ENCODE assay signal across 17 cellular contexts in genomic region chr5:149080294-149080693, GRCh38. TPM values are rescaled to one million over a fixed set of nuclear protein-coding genes. Genes with fewer than 3 reads are reported as not detected.
A peak's percentile ranks its signal among the peaks of the same experiment; 100 is the strongest.
DNase-seq lines count a peak whose midpoint lies in the region; ATAC-seq and TF ChIP-seq lines count a peak whose summit lies in the region.
"Had no signal": no experiment of that assay in that cellular context is flagged by ENCODE, and none has a peak within 500 bp of the region (broad histone marks: within the 10 kb centered on the region; RNA-seq: fewer than 3 reads in every experiment).

No MANE protein-coding gene starts in this region.

- no peak overlapping the region for H3K4me3 Mint-ChIP-seq in activated naive CD8-positive, alpha-beta T cell treated with anti-CD3 and anti-CD28 coated beads, Interleukin-2, amount 50 U/mL, for 24 hours
- H3K4me3 Mint-ChIP-seq in activated naive CD8-positive, alpha-beta T cell treated with anti-CD3 and anti-CD28 coated beads for 36 hours = no peak overlapping the region
- no peak overlapping the region for H3K4me3 Mint-ChIP-seq in HFFc6
- H3K4me3 Mint-ChIP-seq in central memory CD8-positive, alpha-beta T cell = no peak overlapping the region
- H3K4me3 Mint-ChIP-seq: CD8-positive, alpha-beta T cell had no signal

- peaks cover 4% of the 10 kb centered on the region for H3K9me3 Mint-ChIP-seq in activated naive CD8-positive, alpha-beta T cell treated with anti-CD3 and anti-CD28 coated beads, Interleukin-2, amount 50 U/mL, for 24 hours
- H3K9me3 Mint-ChIP-seq in activated naive CD8-positive, alpha-beta T cell treated with anti-CD3 and anti-CD28 coated beads for 36 hours = peaks cover 6% of the 10 kb centered on the region
- H3K9me3 Mint-ChIP-seq in HFFc6 = peaks cover 24% of the 10 kb centered on the region
- H3K9me3 Mint-ChIP-seq in central memory CD8-positive, alpha-beta T cell = peaks cover 7% of the 10 kb centered on the region

- DNase-seq in activated naive CD8-positive, alpha-beta T cell treated with anti-CD3 and anti-CD28 coated beads, Interleukin-2, amount 50 U/mL, for 24 hours = no peak
- DNase-seq in activated naive CD8-positive, alpha-beta T cell treated with anti-CD3 and anti-CD28 coated beads for 36 hours = no peak
- no peak for DNase-seq in HFFc6
- DNase-seq in central memory CD8-positive, alpha-beta T cell (ENCODE audit: low spot score in 2 of 2) = no peak
- DNase-seq in anterior cingulate cortex (lab: John Stamatoyannopoulos, UW) = no peak
- DNase-seq: 8988T; C1 segment of cervical spinal cord; Caco-2; CD8-positive, alpha-beta T cell; DMS153; DND-41; GOT3; H7; HCEC 1CT had no signal

- no peak for TF ChIP-seq CTCF in HFFc6 (IDR thresholded peaks at IDR 0.05)

- H3K36me3 Mint-ChIP-seq in activated naive CD8-positive, alpha-beta T cell treated with anti-CD3 and anti-CD28 coated beads, Interleukin-2, amount 50 U/mL, for 24 hours (ENCODE audit: low read depth) = no peaks in the 10 kb centered on the region
- H3K36me3 Mint-ChIP-seq in activated naive CD8-positive, alpha-beta T cell treated with anti-CD3 and anti-CD28 coated beads for 36 hours = no peaks in the 10 kb centered on the region
- peaks cover 24% of the 10 kb centered on the region for H3K36me3 Mint-ChIP-seq in HFFc6 (ENCODE audit: low read depth)
- no peaks in the 10 kb centered on the region for H3K36me3 Mint-ChIP-seq in central memory CD8-positive, alpha-beta T cell (ENCODE audit: insufficient read depth)
- H3K36me3 Mint-ChIP-seq: CD8-positive, alpha-beta T cell had no signal

- H3K27me3 Mint-ChIP-seq in activated naive CD8-positive, alpha-beta T cell treated with anti-CD3 and anti-CD28 coated beads, Interleukin-2, amount 50 U/mL, for 24 hours = peaks cover 3% of the 10 kb centered on the region
- peaks cover 11% of the 10 kb centered on the region for H3K27me3 Mint-ChIP-seq in activated naive CD8-positive, alpha-beta T cell treated with anti-CD3 and anti-CD28 coated beads for 36 hours
- no peaks in the 10 kb centered on the region for H3K27me3 Mint-ChIP-seq in HFFc6 (ENCODE audit: insufficient read depth)
- peaks cover 14% of the 10 kb centered on the region for H3K27me3 Mint-ChIP-seq in central memory CD8-positive, alpha-beta T cell

- H3K4me1 Mint-ChIP-seq in activated naive CD8-positive, alpha-beta T cell treated with anti-CD3 and anti-CD28 coated beads, Interleukin-2, amount 50 U/mL, for 24 hours = peaks cover 5% of the 10 kb centered on the region
- H3K4me1 Mint-ChIP-seq in activated naive CD8-positive, alpha-beta T cell treated with anti-CD3 and anti-CD28 coated beads for 36 hours = no peaks in the 10 kb centered on the region
- H3K4me1 Mint-ChIP-seq in HFFc6 (ENCODE audit: low read depth) = no peaks in the 10 kb centered on the region; the same call in 1 of the 2 replicates
- H3K4me1 Mint-ChIP-seq in central memory CD8-positive, alpha-beta T cell = peaks cover 21% of the 10 kb centered on the region

- peak overlapping the region; percentile 44 for H3K27ac Mint-ChIP-seq in activated naive CD8-positive, alpha-beta T cell treated with anti-CD3 and anti-CD28 coated beads, Interleukin-2, amount 50 U/mL, for 24 hours
- H3K27ac Mint-ChIP-seq in activated naive CD8-positive, alpha-beta T cell treated with anti-CD3 and anti-CD28 coated beads for 36 hours = no peak overlapping the region
- peak overlapping the region; percentile 1; the same call in 1 of the 2 replicates for H3K27ac Mint-ChIP-seq in HFFc6
- peak overlapping the region; percentile 3 for H3K27ac Mint-ChIP-seq in central memory CD8-positive, alpha-beta T cell (ENCODE audit: low read depth)
- H3K27ac Mint-ChIP-seq: CD8-positive, alpha-beta T cell had no signal

- no peak for ATAC-seq in activated naive CD8-positive, alpha-beta T cell treated with anti-CD3 and anti-CD28 coated beads, Interleukin-2, amount 50 U/mL, for 24 hours
- ATAC-seq in central memory CD8-positive, alpha-beta T cell (replicated peaks; ENCODE audit: extremely low read depth, poor library complexity, severe bottlenecking) = no peak
- ATAC-seq in GM19035 (IDR thresholded peaks at IDR 0.05; ENCODE audit: unreplicated experiment) (no peak), GM21529 (IDR thresholded peaks at IDR 0.05; ENCODE audit: unreplicated experiment) (no peak)
- ATAC-seq: CD8-positive, alpha-beta T cell; GM12878 had no signal

RNA-seq across cellular contexts. Expression of gene SH3TC2, which starts 17.4 kb away (rescaled TPM):
- not detected for total RNA-seq in activated naive CD8-positive, alpha-beta T cell treated with anti-CD3 and anti-CD28 coated beads for 36 hours
- total RNA-seq in HFFc6 (2021; fragmentation: NEBNext Ultra II Directional; extraction: Animal tissue kit (Norgen Biotek cat#: 25700)) = 10 to 100 TPM in 4 of 6 experiments, 1 to 10 TPM in 2; 9.3 to 12.9 (median 10.7) TPM
- total RNA-seq: CD8-positive, alpha-beta T cell; GM12878; H7 had no signal

Comparison
In these comparisons a context has a peak if more than half of its experiments do, and no peak if none do; other contexts are left out.
1. RNA of gene SH3TC2, which starts 17.4 kb away (total RNA-seq): 9.3 to 12.9 TPM in HFFc6; not detected in activated naive CD8-positive, alpha-beta T cell treated with anti-CD3 and anti-CD28 coated beads for 36 hours; every median in the first group is over 10 times any median in the second.